14 cellular contexts compared by ENCODE assay signal in genomic region chr3:125115640-125116039, GRCh38. TPM values are rescaled to one million over a fixed set of nuclear protein-coding genes. Genes with fewer than 3 reads are reported as not detected.
A peak's percentile ranks its signal among the peaks of the same experiment; 100 is the strongest.
DNase-seq lines count a peak whose midpoint lies in the region; ATAC-seq and TF ChIP-seq lines count a peak whose summit lies in the region.
"Had no signal": no experiment of that assay in that cellular context is flagged by ENCODE, and none has a peak within 500 bp of the region (broad histone marks: within the 10 kb centered on the region; RNA-seq: fewer than 3 reads in every experiment).

No MANE protein-coding gene starts in this region.

- H3K36me3 ChIP-seq in breast epithelium (no peaks in the 10 kb centered on the region), mucosa of descending colon (ENCODE audit: low read depth) (no peaks in the 10 kb centered on the region)
- H3K36me3 ChIP-seq: spleen, tibial nerve had no signal

- peaks cover 5 to 10% of the 10 kb centered on the region in 2 donors for H3K4me1 ChIP-seq in breast epithelium
- H3K4me1 ChIP-seq in mucosa of descending colon (ENCODE audit: low read depth) = peaks cover 6% of the 10 kb centered on the region

- no peaks in the 10 kb centered on the region for H3K27me3 Mint-ChIP-seq in MCF 10A (ENCODE audit: insufficient read depth, unreplicated experiment)
- H3K27me3 Mint-ChIP-seq in central memory CD8-positive, alpha-beta T cell = no peaks in the 10 kb centered on the region
- H3K27me3 Mint-ChIP-seq in activated CD4-positive, alpha-beta T cell treated with anti-CD3 and anti-CD28 coated beads, Interleukin-2, amount 10 ng/mL, durations not matched to agents 24 days and 14 days = peaks cover 18% of the 10 kb centered on the region

- H3K27me3 ChIP-seq in breast epithelium = no peaks in the 10 kb centered on the region
- H3K27me3 ChIP-seq: body of pancreas, spleen, tibial nerve had no signal

- TF ChIP-seq CTCF in MCF 10A (IDR thresholded peaks at IDR 0.05; ENCODE audit: unreplicated experiment) (no peak), breast epithelium (IDR thresholded peaks at IDR 0.05) (no peak), mucosa of descending colon (IDR thresholded peaks at IDR 0.05) (no peak)

- CTCF ChIA-PET in MCF 10A (lab: Yijun Ruan, JAX) = interaction anchor here (0.6 to 1.4 kb wide), 4 partner anchors 8 to 58 kb away, joined by 3 to 5 read pairs (median 3); no protein-coding TSS in a partner anchor

- no peaks in the 10 kb centered on the region for H3K36me3 Mint-ChIP-seq in MCF 10A (ENCODE audit: insufficient read depth, unreplicated experiment)
- no peaks in the 10 kb centered on the region for H3K36me3 Mint-ChIP-seq in central memory CD8-positive, alpha-beta T cell (ENCODE audit: insufficient read depth)
- no peaks in the 10 kb centered on the region for H3K36me3 Mint-ChIP-seq in activated CD4-positive, alpha-beta T cell treated with anti-CD3 and anti-CD28 coated beads, Interleukin-2, amount 10 ng/mL, durations not matched to agents 24 days and 14 days (ENCODE audit: low read depth)

- BruUV-seq in MCF 10A (replicated peaks; lab: Mats Ljungman, UMichigan) = no TSS peak

- peaks cover 31% of the 10 kb centered on the region for H3K4me1 Mint-ChIP-seq in MCF 10A (ENCODE audit: insufficient read depth, unreplicated experiment)
- peaks cover 48% of the 10 kb centered on the region for H3K4me1 Mint-ChIP-seq in central memory CD8-positive, alpha-beta T cell
- H3K4me1 Mint-ChIP-seq in activated CD4-positive, alpha-beta T cell treated with anti-CD3 and anti-CD28 coated beads, Interleukin-2, amount 10 ng/mL, durations not matched to agents 24 days and 14 days = peaks cover 34% of the 10 kb centered on the region

- H3K27ac ChIP-seq in breast epithelium = peak overlapping the region in 1 of 2 donors; percentile 60

- H3K4me3 ChIP-seq in breast epithelium (no peak overlapping the region), mucosa of descending colon (no peak overlapping the region)
- H3K4me3 ChIP-seq: body of pancreas, spleen, tibial nerve had no signal

- intact Hi-C loops in MCF 10A (cut with micrococcal nuclease) (no loop called here), breast epithelium (cut with DNase I; ENCODE audit: low total_unique reads) (no loop called here), mucosa of descending colon (cut with DNase I, micrococcal nuclease) (no loop called here)
- intact Hi-C loops in activated CD4-positive, alpha-beta T cell treated with anti-CD3 and anti-CD28 coated beads, Interleukin-2, amount 10 ng/mL, durations not matched to agents 24 days and 14 days (cut with micrococcal nuclease) = no loop called here

- H3K27ac Mint-ChIP-seq in MCF 10A (ENCODE audit: low read depth, unreplicated experiment) = peak overlapping the region; percentile 87
- H3K27ac Mint-ChIP-seq in central memory CD8-positive, alpha-beta T cell (ENCODE audit: low read depth) = peak overlapping the region; percentile 76
- no peak overlapping the region for H3K27ac Mint-ChIP-seq in activated CD4-positive, alpha-beta T cell treated with anti-CD3 and anti-CD28 coated beads, Interleukin-2, amount 10 ng/mL, durations not matched to agents 24 days and 14 days
- H3K27ac Mint-ChIP-seq: activated T-cell treated with anti-CD3 and anti-CD28 coated beads, Interleukin-2, amount 50 U/mL, for 72 hours had no signal

- no peak for ATAC-seq in central memory CD8-positive, alpha-beta T cell (replicated peaks; ENCODE audit: extremely low read depth, poor library complexity, severe bottlenecking)
- ATAC-seq in left lobe of liver (peak; percentile 23), GM19035 (IDR thresholded peaks at IDR 0.05; ENCODE audit: unreplicated experiment) (no peak), mucosa of descending colon (no peak)
- ATAC-seq: activated T-cell treated with anti-CD3 and anti-CD28 coated beads, Interleukin-2, amount 50 U/mL, for 72 hours had no signal

- POLR2A ChIA-PET in MCF 10A (lab: Yijun Ruan, JAX) = interaction anchor here (0.7 to 3.1 kb wide), 4 partner anchors 8 to 326 kb away, joined by 4 to 17 read pairs (median 7); no protein-coding TSS in a partner anchor

- no peak for TF ChIP-seq POLR2A in breast epithelium (IDR thresholded peaks at IDR 0.05)

- H3K9me3 Mint-ChIP-seq in MCF 10A (ENCODE audit: unreplicated experiment) = no peaks in the 10 kb centered on the region
- H3K9me3 Mint-ChIP-seq in central memory CD8-positive, alpha-beta T cell = no peaks in the 10 kb centered on the region
- peaks cover 8% of the 10 kb centered on the region for H3K9me3 Mint-ChIP-seq in activated CD4-positive, alpha-beta T cell treated with anti-CD3 and anti-CD28 coated beads, Interleukin-2, amount 10 ng/mL, durations not matched to agents 24 days and 14 days
- H3K9me3 Mint-ChIP-seq: activated T-cell treated with anti-CD3 and anti-CD28 coated beads, Interleukin-2, amount 50 U/mL, for 72 hours had no signal

- H3K9me3 ChIP-seq in breast epithelium (no peaks in the 10 kb centered on the region), mucosa of descending colon (no peaks in the 10 kb centered on the region)
- H3K9me3 ChIP-seq: body of pancreas, spleen, tibial nerve had no signal

- DNase-seq in MCF 10A (ENCODE audit: unreplicated experiment) = no peak
- DNase-seq in breast epithelium (ENCODE audit: low spot score in 2 of 2) = no peak
- DNase-seq in central memory CD8-positive, alpha-beta T cell (ENCODE audit: low spot score in 2 of 2) = no peak
- no peak for DNase-seq in left lobe of liver (ENCODE audit: low spot score)
- no peak for DNase-seq in activated CD4-positive, alpha-beta T cell treated with anti-CD3 and anti-CD28 coated beads, Interleukin-2, amount 10 ng/mL, durations not matched to agents 24 days and 14 days
- DNase-seq in central memory CD4-positive, alpha-beta T cell = no peak
- DNase-seq in mucosa of descending colon = no peak
- DNase-seq: activated T-cell treated with anti-CD3 and anti-CD28 coated beads, Interleukin-2, amount 50 U/mL, for 72 hours; body of pancreas; DMS79 treated with DMSO at 0.1 percent for 48 hours; NCI-H526 treated with DMSO at 0.1 percent for 48 hours; spleen had no signal

- H3K4me3 Mint-ChIP-seq in MCF 10A (ENCODE audit: unreplicated experiment) = no peak overlapping the region
- H3K4me3 Mint-ChIP-seq in central memory CD8-positive, alpha-beta T cell = no peak overlapping the region
- no peak overlapping the region for H3K4me3 Mint-ChIP-seq in activated CD4-positive, alpha-beta T cell treated with anti-CD3 and anti-CD28 coated beads, Interleukin-2, amount 10 ng/mL, durations not matched to agents 24 days and 14 days
- H3K4me3 Mint-ChIP-seq: activated T-cell treated with anti-CD3 and anti-CD28 coated beads, Interleukin-2, amount 50 U/mL, for 72 hours had no signal

RNA-seq across cellular contexts. Expression of gene HEG1, which starts 59.8 kb away (rescaled TPM):
- 8.6 and 10.3 TPM in 2 replicates for total RNA-seq in MCF 10A (2022)
- total RNA-seq in breast epithelium = 10 to 100 TPM; 36.0 to 45.9 (median 45.1) TPM
- 5.4 TPM for total RNA-seq in left lobe of liver
- 35.3 and 40.8 TPM in 2 replicates for total RNA-seq in activated CD4-positive, alpha-beta T cell treated with anti-CD3 and anti-CD28 coated beads, Interleukin-2, amount 10 ng/mL, durations not matched to agents 24 days and 14 days
- total RNA-seq in mucosa of descending colon = 10 to 100 TPM in 2 of 3 donors, 1 to 10 TPM in 1; 7.4 to 45.3 (median 15.0) TPM
